In genomic region chr5:122774519-122774860, GRCh38 we compare ENCODE assay signal across 8 cellular contexts. TPM values are rescaled to one million over a fixed set of nuclear protein-coding genes. Genes with fewer than 3 reads are reported as not detected.
DNase-seq lines count a peak whose midpoint lies in the region; ATAC-seq and TF ChIP-seq lines count a peak whose summit lies in the region.

No MANE protein-coding gene starts in this region.

- H3K4me3 ChIP-seq in HUES6 (ENCODE audit: low read depth, low read length) = peak overlapping the region; percentile 87
- peak overlapping the region; percentile 43 for H3K4me3 ChIP-seq in choroid plexus epithelial cell (ENCODE audit: low read depth, low read length)
- H3K4me3 ChIP-seq in muscle layer of colon (ENCODE audit: low read depth in 1 of 2, low read length in 2 of 2) = peak overlapping the region; percentile 95 to 99

- no peaks in the 10 kb centered on the region for H3K27me3 Mint-ChIP-seq in CD4-positive, alpha-beta T cell

- H3K4me1 ChIP-seq in HUES6 (ENCODE audit: control insufficient read depth, insufficient read depth, low read length) (peaks cover 8% of the 10 kb centered on the region; the same call in 1 of the 2 replicates), muscle layer of colon (ENCODE audit: insufficient read depth, low read length) (peaks cover 22% of the 10 kb centered on the region)

- no peaks in the 10 kb centered on the region for H3K9me3 ChIP-seq in CD4-positive, alpha-beta T cell (ENCODE audit: control insufficient read depth, low read length)
- H3K9me3 ChIP-seq in HUES6 (ENCODE audit: control insufficient read depth, insufficient read depth, low read depth, low read length) = no peaks in the 10 kb centered on the region
- H3K9me3 ChIP-seq in muscle layer of colon (ENCODE audit: low read length) = no peaks in the 10 kb centered on the region

- intact Hi-C loops in CD4-positive, alpha-beta T cell (cut with DNase I, micrococcal nuclease) = loop anchor here (5.0 to 10.0 kb wide), 3 partner anchors 70 to 738 kb away; partner anchors contain the start of genes CEP120 (in 1 of the 2), CSNK1G3 (in 1 of the 2) and SNX24 (in 1 of the 2)

- H3K27ac Mint-ChIP-seq in CD4-positive, alpha-beta T cell = peak overlapping the region; percentile 95

- CTCF ChIA-PET in CD4-positive, alpha-beta T cell (lab: Charles Lee) = interaction anchor here (1.2 kb wide), 1 partner anchor 23 kb away, joined by 3 read pairs; no protein-coding TSS in a partner anchor

- no peaks in the 10 kb centered on the region for H3K36me3 ChIP-seq in HUES6 (ENCODE audit: control insufficient read depth, insufficient read depth, low read length)
- H3K36me3 ChIP-seq in muscle layer of colon (ENCODE audit: insufficient read depth, low read length) = no peaks in the 10 kb centered on the region

- no peak for TF ChIP-seq CTCF in CD4-positive, alpha-beta T cell (IDR thresholded peaks at IDR 0.05)
- no peak for TF ChIP-seq CTCF in choroid plexus epithelial cell (conservative IDR thresholded peaks at IDR 0.05; ENCODE audit: low read depth, low read length)

- no peak overlapping the region for H3K27ac ChIP-seq in CD4-positive, alpha-beta T cell (ENCODE audit: low read depth, low read length)
- no peak overlapping the region for H3K27ac ChIP-seq in HUES6 (ENCODE audit: low read depth, low read length)
- H3K27ac ChIP-seq in muscle layer of colon (ENCODE audit: low read depth, low read length) = no peak overlapping the region

- H3K27me3 ChIP-seq in CD4-positive, alpha-beta T cell (ENCODE audit: control insufficient read depth, insufficient read depth, low read length) = no peaks in the 10 kb centered on the region
- H3K27me3 ChIP-seq in HUES6 (ENCODE audit: control insufficient read depth, insufficient read depth, low read length) = no peaks in the 10 kb centered on the region; the same call in 1 of the 2 replicates
- no peaks in the 10 kb centered on the region for H3K27me3 ChIP-seq in muscle layer of colon (ENCODE audit: control insufficient read depth in 1 of 2, insufficient read depth in 2 of 2, low read length in 2 of 2)

- peaks cover 56% of the 10 kb centered on the region for H3K4me1 Mint-ChIP-seq in CD4-positive, alpha-beta T cell (ENCODE audit: low read depth)

- peak; percentile 8 for ATAC-seq in CD4-positive, alpha-beta T cell (ENCODE audit: poor library complexity)
- peak; percentile 29 for ATAC-seq in GM21447 (IDR thresholded peaks at IDR 0.05; ENCODE audit: unreplicated experiment)

- peaks cover 21% of the 10 kb centered on the region for H3K36me3 Mint-ChIP-seq in CD4-positive, alpha-beta T cell (ENCODE audit: low read depth)

- no peak for DNase-seq in CD4-positive, alpha-beta T cell
- DNase-seq in choroid plexus epithelial cell (ENCODE audit: low read depth) (no peak), T-helper 9 cell (no peak), Ammon's horn (ENCODE audit: low spot score) (no peak), HuH-7 (ENCODE audit: low spot score) (no peak)

- H3K9ac ChIP-seq in HUES6 (ENCODE audit: low read length) = no peak overlapping the region
- H3K9ac ChIP-seq in muscle layer of colon (ENCODE audit: low read length) = no peak overlapping the region

- peak overlapping the region; percentile 96 for H3K4me3 Mint-ChIP-seq in CD4-positive, alpha-beta T cell

- no peaks in the 10 kb centered on the region for H3K9me3 Mint-ChIP-seq in CD4-positive, alpha-beta T cell

- POLR2A ChIA-PET in CD4-positive, alpha-beta T cell (lab: Charles Lee) = interaction anchor here (0.6 to 3.8 kb wide), 6 partner anchors 9 to 737 kb away, joined by 3 to 38 read pairs (median 5); partner anchors contain the start of genes CEP120, CSNK1G3 and SNX24

RNA-seq across cellular contexts. Expression of gene SNX2, which starts 0.4 kb away (rescaled TPM):
- total RNA-seq in CD4-positive, alpha-beta T cell = 10 to 100 TPM; 46.0 to 46.5 TPM

Comparison
In these comparisons a context has a peak if more than half of its experiments do, and no peak if none do; other contexts are left out.
1. H3K4me3 ChIP-seq: peak in every context shown above with its lines; median percentile 97 in muscle layer of colon; 87 in HUES6; 43 in choroid plexus epithelial cell.